16 cellular contexts compared by ENCODE assay signal in the genomic region with DNA sequence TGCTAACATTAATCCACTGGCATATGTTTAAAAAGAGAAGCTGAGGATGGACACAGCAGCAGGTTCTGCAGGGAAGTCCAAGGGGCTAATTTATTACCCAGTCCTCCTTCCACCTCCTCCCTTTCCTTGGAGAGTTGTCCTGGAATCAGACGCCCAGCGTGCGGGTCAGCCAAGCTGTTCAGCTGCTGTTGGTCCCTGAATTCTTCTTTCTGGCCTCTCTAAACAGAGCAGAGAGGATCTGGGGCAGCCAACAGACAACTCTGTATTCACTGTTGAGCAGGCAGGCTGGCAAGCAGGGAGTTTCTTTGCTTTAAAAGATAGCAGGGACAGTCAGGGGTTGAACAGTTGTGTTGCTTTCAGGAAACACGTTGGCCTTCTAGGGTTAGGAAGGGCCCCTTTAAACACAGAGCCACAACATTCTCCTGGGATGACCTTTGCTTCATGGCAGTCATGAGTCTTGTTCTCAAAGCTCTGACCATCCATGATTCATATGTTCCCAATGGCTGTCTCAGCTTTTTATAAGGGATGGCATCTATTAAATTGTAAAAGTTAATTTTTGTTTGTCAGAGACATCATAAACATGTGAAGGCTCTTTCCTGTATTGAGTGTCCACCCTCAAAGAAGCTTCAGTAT.
A peak's percentile ranks its signal among the peaks of the same experiment; 100 is the strongest.
DNase-seq lines count a peak whose midpoint lies in the region; ATAC-seq and TF ChIP-seq lines count a peak whose summit lies in the region.
"Had no signal": no experiment of that assay in that cellular context is flagged by ENCODE, and none has a peak within 500 bp of the region (broad histone marks: within the 10 kb centered on the region; RNA-seq: fewer than 3 reads in every experiment).

No MANE protein-coding gene starts in this region.

- TF ChIP-seq POLR2A in esophagus muscularis mucosa (IDR thresholded peaks at IDR 0.05; ENCODE audit: low read depth), result no peak
- TF ChIP-seq POLR2A in testis (IDR thresholded peaks at IDR 0.05), result no peak

- ATAC-seq in GM19452 (IDR thresholded peaks at IDR 0.05; ENCODE audit: unreplicated experiment), result no peak
- no peak for ATAC-seq in HG03135 (IDR thresholded peaks at IDR 0.05; ENCODE audit: unreplicated experiment)
- ATAC-seq in HG03571 (IDR thresholded peaks at IDR 0.05; ENCODE audit: unreplicated experiment), result no peak
- ATAC-seq: activated CD8-positive, alpha-beta T cell treated with anti-CD3 and anti-CD28 coated beads for 36 hours had no signal

- no peak for TF ChIP-seq EP300 in esophagus muscularis mucosa (IDR thresholded peaks at IDR 0.05)

- peak overlapping the region; percentile 28 for H3K4me2 ChIP-seq in Karpas-422 (ENCODE audit: low read depth, low read length, poor library complexity, severe bottlenecking)

- H3K36me3 ChIP-seq in Karpas-422 (ENCODE audit: insufficient read depth, low read length), result no peaks in the 10 kb centered on the region
- H3K36me3 ChIP-seq in esophagus muscularis mucosa, result no peaks in the 10 kb centered on the region
- no peaks in the 10 kb centered on the region for H3K36me3 ChIP-seq in testis (ENCODE audit: low read depth, missing control alignments)
- H3K36me3 ChIP-seq: cardiac muscle cell, Peyer's patch had no signal

- no peak overlapping the region for H3K9ac ChIP-seq in Karpas-422 (ENCODE audit: low read length)

- H2AFZ ChIP-seq in Karpas-422 (ENCODE audit: low read length), result no peak overlapping the region

- H3K9me3 ChIP-seq in Karpas-422 (ENCODE audit: low read length) (no peaks in the 10 kb centered on the region), esophagus muscularis mucosa (no peaks in the 10 kb centered on the region), testis (no peaks in the 10 kb centered on the region)
- H3K9me3 ChIP-seq: Peyer's patch had no signal

- WGBS in esophagus muscularis mucosa, result 39% methylated on average over 4 of the region's 4 CpGs
- WGBS in testis, 2 donors, result 40 to 51% methylated on average over 3 to 4 of the region's 4 CpGs

- peaks cover 29% of the 10 kb centered on the region for H3K4me1 ChIP-seq in Karpas-422 (ENCODE audit: low read length)
- peaks cover 31 to 49% (median 39%) of the 10 kb centered on the region in 4 donors for H3K4me1 ChIP-seq in esophagus muscularis mucosa
- no peaks in the 10 kb centered on the region for H3K4me1 ChIP-seq in testis

- H3K27ac ChIP-seq in Karpas-422 (ENCODE audit: low read length) (no peak overlapping the region), esophagus muscularis mucosa (replicated peaks in 1 of 4) (peak overlapping the region; percentile 17 to 57 (median 37)), testis (no peak overlapping the region)
- H3K27ac ChIP-seq: cardiac muscle cell had no signal

- DNase-seq in Karpas-422 (no peak), esophagus muscularis mucosa (ENCODE audit: extremely low spot score) (no peak), midbrain (lab: John Stamatoyannopoulos, UW) (peak; percentile 46), testis (peak; percentile 18), A172 (ENCODE audit: low spot score) (no peak)
- DNase-seq: activated CD8-positive, alpha-beta T cell treated with anti-CD3 and anti-CD28 coated beads for 36 hours; activated gamma-delta T cell; erythroblast; NCI-H146; stimulated activated CD4-positive, alpha-beta T cell treated with anti-CD3 and anti-CD28 coated beads, Interleukin-12 subunit alpha, Interleukin-12 subunit beta, amount 100 ng/mL, for 4 hours; T1000 had no signal

- peaks cover 81% of the 10 kb centered on the region for H4K20me1 ChIP-seq in Karpas-422 (ENCODE audit: insufficient read depth, low read depth, low read length)

- intact Hi-C loops in esophagus muscularis mucosa (cut with DNase I), result loop anchor here (10.0 kb wide), 2 partner anchors 225 to 245 kb away; no protein-coding TSS in a partner anchor
- intact Hi-C loops in testis (cut with DNase I; ENCODE audit: low total_unique reads), result no loop called here

- H3K27me3 ChIP-seq in Karpas-422 (ENCODE audit: low read length) (no peaks in the 10 kb centered on the region), esophagus muscularis mucosa (no peaks in the 10 kb centered on the region), testis (no peaks in the 10 kb centered on the region)
- H3K27me3 ChIP-seq: cardiac muscle cell, Peyer's patch had no signal

- H3K79me2 ChIP-seq in Karpas-422 (ENCODE audit: low read length), result no peaks in the 10 kb centered on the region

- no peaks in the 10 kb centered on the region for H3K9me2 ChIP-seq in Karpas-422 (replicated peaks; ENCODE audit: insufficient read depth, low read length)

- H3K4me3 ChIP-seq in Karpas-422 (ENCODE audit: low read length) (no peak overlapping the region), esophagus muscularis mucosa (no peak overlapping the region), testis (no peak overlapping the region)
- H3K4me3 ChIP-seq: cardiac muscle cell had no signal

- TF ChIP-seq CTCF in esophagus muscularis mucosa (IDR thresholded peaks at IDR 0.05) (no peak), testis (IDR thresholded peaks at IDR 0.05) (no peak)

Comparison
In these comparisons a context has a peak if more than half of its experiments do, and no peak if none do; other contexts are left out.
1. DNase-seq: peak in midbrain (single experiment) and testis (single experiment); none in Karpas-422 (single experiment), esophagus muscularis mucosa (single experiment) and A172 (single experiment).
2. H3K27ac ChIP-seq: peak in esophagus muscularis mucosa (4 of 4); none in Karpas-422 (single experiment) and testis (0 of 2).